12 cellular contexts compared by ENCODE assay signal in genomic region chr11:122102426-122102825, GRCh38. TPM values are rescaled to one million over a fixed set of nuclear protein-coding genes. Genes with fewer than 3 reads are reported as not detected.
DNase-seq lines count a peak whose midpoint lies in the region; ATAC-seq and TF ChIP-seq lines count a peak whose summit lies in the region.
"Had no signal": no experiment of that assay in that cellular context is flagged by ENCODE, and none has a peak within 500 bp of the region (broad histone marks: within the 10 kb centered on the region; RNA-seq: fewer than 3 reads in every experiment).

No MANE protein-coding gene starts in this region.

- no peaks in the 10 kb centered on the region for H3K36me3 Mint-ChIP-seq in activated CD8-positive, alpha-beta T cell treated with anti-CD3 and anti-CD28 coated beads for 36 hours (ENCODE audit: low read depth)
- no peaks in the 10 kb centered on the region for H3K36me3 Mint-ChIP-seq in CD14-positive monocyte

- H3K27ac Mint-ChIP-seq in activated CD8-positive, alpha-beta T cell treated with anti-CD3 and anti-CD28 coated beads for 36 hours = no peak overlapping the region
- no peak overlapping the region for H3K27ac Mint-ChIP-seq in CD14-positive monocyte
- H3K27ac Mint-ChIP-seq: effector memory CD8-positive, alpha-beta T cell had no signal

- no peaks in the 10 kb centered on the region for H3K9me3 Mint-ChIP-seq in activated CD8-positive, alpha-beta T cell treated with anti-CD3 and anti-CD28 coated beads for 36 hours
- peaks cover 0 to 7% (median 0%) of the 10 kb centered on the region in 7 donors for H3K9me3 Mint-ChIP-seq in CD14-positive monocyte
- H3K9me3 Mint-ChIP-seq: effector memory CD8-positive, alpha-beta T cell had no signal

- H3K4me1 Mint-ChIP-seq in activated CD8-positive, alpha-beta T cell treated with anti-CD3 and anti-CD28 coated beads for 36 hours (ENCODE audit: low read depth) = peaks cover 13% of the 10 kb centered on the region
- H3K4me1 Mint-ChIP-seq in CD14-positive monocyte = peaks cover 14% of the 10 kb centered on the region

- H3K9ac ChIP-seq in skeletal muscle tissue (ENCODE audit: low read depth in 1 of 3, low read length in 3 of 3) = no peak overlapping the region

- no peak overlapping the region for H3K4me3 Mint-ChIP-seq in activated CD8-positive, alpha-beta T cell treated with anti-CD3 and anti-CD28 coated beads for 36 hours
- H3K4me3 Mint-ChIP-seq in CD14-positive monocyte = no peak overlapping the region
- H3K4me3 Mint-ChIP-seq: effector memory CD8-positive, alpha-beta T cell had no signal

- no peak for DNase-seq in BJ (ENCODE audit: low read depth)
- peak; percentile 58 for DNase-seq in fibroblast of peridontal ligament (ENCODE audit: extremely low read depth)
- DNase-seq in DMS79 treated with DMSO at 0.1 percent for 48 hours (lab: John Stamatoyannopoulos, UW) = no peak
- no peak for DNase-seq in activated CD8-positive, alpha-beta T cell treated with anti-CD3 and anti-CD28 coated beads for 36 hours
- no peak for DNase-seq in DMS53 treated with DMSO at 0.1 percent for 48 hours (lab: John Stamatoyannopoulos, UW; ENCODE audit: unreplicated experiment)
- no peak for DNase-seq in CD14-positive monocyte (ENCODE audit: low spot score)
- DNase-seq: activated CD4-positive, CD25-positive, alpha-beta regulatory T cell; effector memory CD8-positive, alpha-beta T cell; NCI-H2029 treated with DMSO at 0.1 percent for 48 hours had no signal

- H3K27me3 ChIP-seq in BJ (ENCODE audit: control insufficient read depth, insufficient read depth, low read length) = no peaks in the 10 kb centered on the region
- no peaks in the 10 kb centered on the region for H3K27me3 ChIP-seq in skeletal muscle tissue (ENCODE audit: control insufficient read depth in 3 of 3, insufficient read depth in 3 of 3, low read length in 3 of 3)

- intact Hi-C loops in activated CD8-positive, alpha-beta T cell treated with anti-CD3 and anti-CD28 coated beads for 36 hours (cut with micrococcal nuclease) = no loop called here
- intact Hi-C loops in CD14-positive monocyte (cut with micrococcal nuclease) = loop anchor here in 1 of 2 donors (10.0 kb wide), 1 partner anchor 448 kb away; no protein-coding TSS in a partner anchor

- ATAC-seq in activated CD8-positive, alpha-beta T cell treated with anti-CD3 and anti-CD28 coated beads for 36 hours = no peak
- ATAC-seq: effector memory CD8-positive, alpha-beta T cell had no signal

- H3K4me1 ChIP-seq in skeletal muscle tissue (ENCODE audit: control insufficient read depth in 3 of 3, insufficient read depth in 3 of 3, low read length in 3 of 3) = peaks cover 9 to 17% (median 12%) of the 10 kb centered on the region in 3 donors

- CTCF ChIA-PET in BJ (lab: Yijun Ruan, JAX) = interaction anchor here (0.7 to 6.2 kb wide), 12 partner anchors 11 to 447 kb away, joined by 3 to 29 read pairs (median 5); no protein-coding TSS in a partner anchor
- CTCF ChIA-PET in activated CD8-positive, alpha-beta T cell treated with anti-CD3 and anti-CD28 coated beads for 36 hours (lab: Charles Lee) = interaction anchor here (1.5 kb wide), 1 partner anchor 448 kb away, joined by 4 read pairs; no protein-coding TSS in a partner anchor

- POLR2A ChIA-PET in BJ (lab: Charles Lee) = interaction anchor here (0.5 to 1.5 kb wide), 3 partner anchors 78 to 210 kb away, joined by 3 to 6 read pairs (median 4); no protein-coding TSS in a partner anchor
- POLR2A ChIA-PET in activated CD8-positive, alpha-beta T cell treated with anti-CD3 and anti-CD28 coated beads for 36 hours (lab: Charles Lee) = no interaction called here

- H3K27ac ChIP-seq in angular gyrus (ENCODE audit: low read depth, low read length) = peak overlapping the region; percentile 98
- peak overlapping the region; percentile 93 for H3K27ac ChIP-seq in skeletal muscle tissue (ENCODE audit: low read depth, low read length)
- H3K27ac ChIP-seq: SK-N-MC had no signal

- no peaks in the 10 kb centered on the region for H3K9me3 ChIP-seq in skeletal muscle tissue (ENCODE audit: control insufficient read depth in 3 of 3, low read length in 3 of 3)

- no peak for TF ChIP-seq CTCF in BJ (IDR thresholded peaks at IDR 0.05; ENCODE audit: insufficient read depth, low read depth, low read length)
- no peak for TF ChIP-seq CTCF in activated CD8-positive, alpha-beta T cell treated with anti-CD3 and anti-CD28 coated beads for 36 hours (IDR thresholded peaks at IDR 0.05)
- TF ChIP-seq CTCF in CD14-positive monocyte (IDR thresholded peaks at IDR 0.05) = no peak

- peak overlapping the region; percentile 68 for H3K4me3 ChIP-seq in BJ (ENCODE audit: low read depth, low read length)
- H3K4me3 ChIP-seq in skeletal muscle tissue (ENCODE audit: low read length in 3 of 3) = peak overlapping the region in 1 of 3 donors; percentile 90
- H3K4me3 ChIP-seq: SK-N-MC had no signal

- H3K27me3 Mint-ChIP-seq in activated CD8-positive, alpha-beta T cell treated with anti-CD3 and anti-CD28 coated beads for 36 hours = peaks cover 35% of the 10 kb centered on the region
- H3K27me3 Mint-ChIP-seq in CD14-positive monocyte (ENCODE audit: low read depth in 3 of 3) = peaks cover 11 to 36% (median 15%) of the 10 kb centered on the region in 3 donors

- H3K36me3 ChIP-seq in BJ (ENCODE audit: control insufficient read depth, insufficient read depth, low read length) (no peaks in the 10 kb centered on the region), skeletal muscle tissue (ENCODE audit: control insufficient read depth in 3 of 3, insufficient read depth in 3 of 3, low read length in 3 of 3) (no peaks in the 10 kb centered on the region)

RNA-seq across cellular contexts. Expression of gene BLID, which starts 13.6 kb away (rescaled TPM):
- polyA plus RNA-seq in BJ (2011; rRNA removed) (0.16 and 0.37 TPM in 2 replicates), CD14-positive monocyte (not detected)
- polyA minus RNA-seq in BJ (2011; rRNA and poly(A)+ RNA removed) = 10.3 and 14.2 TPM in 2 replicates
- total RNA-seq in skeletal muscle tissue = 0.52 TPM
- not detected for total RNA-seq in activated CD8-positive, alpha-beta T cell treated with anti-CD3 and anti-CD28 coated beads for 36 hours
